8 cellular contexts compared by ENCODE assay signal in the genomic region with DNA sequence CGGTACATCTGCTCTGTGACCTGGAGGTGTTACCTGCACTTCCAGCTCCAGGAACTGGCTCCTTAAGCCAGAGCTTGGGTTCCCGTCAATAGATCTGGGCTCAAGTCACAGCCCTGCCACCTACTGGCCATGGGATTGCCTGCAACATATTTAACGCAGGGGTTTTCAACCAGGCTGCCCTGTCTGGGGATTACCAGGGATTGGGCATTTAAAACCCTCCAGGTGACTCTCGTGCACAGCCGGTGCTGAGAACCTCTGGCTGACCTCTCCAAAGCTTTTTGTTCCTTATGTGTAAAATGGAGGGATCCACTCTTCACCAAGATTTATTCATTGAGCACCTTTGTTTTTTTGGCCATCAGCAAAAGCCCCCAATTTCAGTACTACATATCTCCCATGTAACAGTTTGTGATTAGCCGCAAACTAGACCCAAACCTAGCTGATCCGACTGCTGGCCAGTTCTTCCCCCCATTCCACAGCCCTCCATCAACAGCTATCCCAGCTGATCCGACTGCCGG.
DNase-seq lines count a peak whose midpoint lies in the region; ATAC-seq and TF ChIP-seq lines count a peak whose summit lies in the region.

No MANE protein-coding gene starts in this region.

- H3K36me3 ChIP-seq in Caco-2 (ENCODE audit: control insufficient read depth, insufficient read depth, low read length) (no peaks in the 10 kb centered on the region), mucosa of stomach (ENCODE audit: control insufficient read depth, insufficient read depth, low read length) (no peaks in the 10 kb centered on the region)

- H3K27me3 ChIP-seq in Caco-2 (replicated peaks; ENCODE audit: control insufficient read depth, insufficient read depth, low read length) (no peaks in the 10 kb centered on the region), mucosa of stomach (ENCODE audit: control insufficient read depth, insufficient read depth, low read length) (no peaks in the 10 kb centered on the region)

- peak overlapping the region; percentile 31 for H3K4me3 Mint-ChIP-seq in Caco-2 (ENCODE audit: unreplicated experiment)

- peak; percentile 92 to 93 for DNase-seq in Caco-2
- DNase-seq in NOMO-1 treated with DMSO at 0.1 percent for 48 hours (lab: John Stamatoyannopoulos, UW; ENCODE audit: unreplicated experiment), result peak; percentile 39
- peak; percentile 35 for DNase-seq in activated CD8-positive, alpha-beta memory T cell treated with anti-CD3 and anti-CD28 coated beads, Interleukin-2, amount 50 U/mL, for 24 hours (ENCODE audit: extremely low read depth)
- DNase-seq in epithelial cell of esophagus (ENCODE audit: low read depth), result peak; percentile 88
- DNase-seq in stimulated activated CD8-positive, alpha-beta memory T cell treated with anti-CD3 and anti-CD28 coated beads, Interleukin-7, amount 100 ng/mL, for 1 hour (ENCODE audit: low read depth in 2 of 2), result peak; percentile 36 to 46

- H3K4me1 ChIP-seq in Caco-2 (peaks cover 60% of the 10 kb centered on the region), mucosa of stomach (ENCODE audit: control insufficient read depth, insufficient read depth, low read length) (peaks cover 44% of the 10 kb centered on the region)

- no peaks in the 10 kb centered on the region for H3K9me3 Mint-ChIP-seq in Caco-2 (ENCODE audit: unreplicated experiment)

- intact Hi-C loops in Caco-2 (cut with micrococcal nuclease; ENCODE audit: unreplicated experiment), result loop anchor here (1.0 to 5.0 kb wide), 7 partner anchors 12 to 621 kb away; a partner anchor contains a TSS

- no peak overlapping the region for H3K4me3 ChIP-seq in Caco-2 (ENCODE audit: low read depth, low read length)
- H3K4me3 ChIP-seq in epithelial cell of esophagus (ENCODE audit: low read length), result no peak overlapping the region
- no peak overlapping the region for H3K4me3 ChIP-seq in mucosa of stomach (ENCODE audit: low read length)

- no peaks in the 10 kb centered on the region for H3K27me3 Mint-ChIP-seq in Caco-2 (ENCODE audit: insufficient read depth, unreplicated experiment)

- H3K36me3 Mint-ChIP-seq in Caco-2 (ENCODE audit: insufficient read depth, unreplicated experiment), result peaks cover 11% of the 10 kb centered on the region

- TF ChIP-seq CTCF in Caco-2 (IDR thresholded peaks at IDR 0.05; ENCODE audit: insufficient read depth in 1 of 2, low read depth in 1 of 2, low read length in 1 of 2, severe bottlenecking in 1 of 2, unreplicated experiment in 1 of 2), result peak; percentile 89 to 95
- TF ChIP-seq CTCF in epithelial cell of esophagus (IDR thresholded peaks at IDR 0.05; ENCODE audit: insufficient read depth, low read depth, low read length, missing control alignments), result peak; percentile 96

- peak overlapping the region; percentile 96 for H3K27ac Mint-ChIP-seq in Caco-2 (ENCODE audit: unreplicated experiment)

- H3K4me1 Mint-ChIP-seq in Caco-2 (ENCODE audit: low read depth, unreplicated experiment), result peaks cover 70% of the 10 kb centered on the region

- peak overlapping the region; percentile 1 for H3K9ac ChIP-seq in mucosa of stomach (ENCODE audit: low read length)

- CTCF ChIA-PET in Caco-2 (lab: Charles Lee), result interaction anchor here (0.6 to 2.8 kb wide), 30 partner anchors 12 to 237 kb away, joined by 3 to 20 read pairs (median 5); a partner anchor contains a TSS

- H3K9me3 ChIP-seq in Caco-2, result peaks cover 2% of the 10 kb centered on the region
- H3K9me3 ChIP-seq in mucosa of stomach (ENCODE audit: control insufficient read depth, low read length), result no peaks in the 10 kb centered on the region

- peak; percentile 91 for ATAC-seq in GM19455 (IDR thresholded peaks at IDR 0.05; ENCODE audit: unreplicated experiment)
- ATAC-seq in HG03571 (IDR thresholded peaks at IDR 0.05; ENCODE audit: unreplicated experiment), result peak; percentile 86

- BruUV-seq in Caco-2 (replicated peaks; lab: Mats Ljungman, UMichigan), result no TSS peak

- POLR2A ChIA-PET in Caco-2 (lab: Charles Lee), result interaction anchor here (0.7 to 2.5 kb wide), 4 partner anchors 20 to 185 kb away, joined by 3 to 11 read pairs (median 4); a partner anchor contains a TSS

Comparison
In these comparisons a context has a peak if more than half of its experiments do, and no peak if none do; other contexts are left out.
1. DNase-seq: peak in every context shown above with its lines; median percentile 92 in Caco-2; 88 in epithelial cell of esophagus; 41 in stimulated activated CD8-positive, alpha-beta memory T cell treated with anti-CD3 and anti-CD28 coated beads, Interleukin-7, amount 100 ng/mL, for 1 hour; 39 in NOMO-1 treated with DMSO at 0.1 percent for 48 hours; 35 in activated CD8-positive, alpha-beta memory T cell treated with anti-CD3 and anti-CD28 coated beads, Interleukin-2, amount 50 U/mL, for 24 hours.